ENCODE assay signal across 1 cellular context in genomic region chr1:112954945-112955677, GRCh38.
TF ChIP-seq lines count a peak whose summit lies in the region.

No MANE protein-coding gene starts in this region.

TF ChIP-seq in HepG2, 621 proteins besides CTCF, POLR2A, EP300 and RAD21 (continued from another document):
- TF ChIP-seq ZNF670 (CRISPR knock-in tag; IDR thresholded peaks at IDR 0.05; ENCODE audit: borderline replicate concordance) (no peak), HNRNPLL (IDR thresholded peaks at IDR 0.05; ENCODE audit: low read depth, low read length, poor library complexity, severe bottlenecking) (peak; percentile 24), HNF1A (IDR thresholded peaks at IDR 0.05; ENCODE audit: low read depth) (no peak), HNF1A (CRISPR knock-in tag; IDR thresholded peaks at IDR 0.05; ENCODE audit: borderline replicate concordance) (no peak), ZNF143 (CRISPR knock-in tag; IDR thresholded peaks at IDR 0.05) (peak; percentile 56), POLR2G (IDR thresholded peaks at IDR 0.05; ENCODE audit: low read depth, low read length) (no peak), PLSCR1 (CRISPR knock-in tag; IDR thresholded peaks at IDR 0.05; ENCODE audit: borderline replicate concordance) (no peak), ZNF563 (CRISPR knock-in tag; IDR thresholded peaks at IDR 0.05) (peak; percentile 6; the same call in 1 of the 2 replicates), PHF21A (CRISPR knock-in tag; IDR thresholded peaks at IDR 0.05) (0 out of 2 replicates have a peak, but pooled peaks have one; percentile 57), MTF1 (CRISPR knock-in tag; IDR thresholded peaks at IDR 0.05) (no peak), SOX13 (IDR thresholded peaks at IDR 0.05) (no peak), SOX13 (CRISPR knock-in tag; conservative IDR thresholded peaks at IDR 0.05 in 1 of 2, IDR thresholded peaks at IDR 0.05 in 1 of 2) (0 out of 4 replicates have a peak, but pooled peaks of 1 of the 2 experiments have one; percentile 5), PHF20 (CRISPR knock-in tag; IDR thresholded peaks at IDR 0.05) (peak; percentile 58; the same call in 1 of the 2 replicates), ARNTL (CRISPR knock-in tag; IDR thresholded peaks at IDR 0.05) (peak; percentile 53; the same call in 1 of the 2 replicates), HINFP (CRISPR knock-in tag; IDR thresholded peaks at IDR 0.05; ENCODE audit: low read depth) (peak; percentile 90), ZNF253 (CRISPR knock-in tag; IDR thresholded peaks at IDR 0.05; ENCODE audit: borderline replicate concordance) (0 out of 2 replicates have a peak, but pooled peaks have one; percentile 34), ZNF12 (CRISPR knock-in tag; IDR thresholded peaks at IDR 0.05) (0 out of 2 replicates have a peak, but pooled peaks have one; percentile 15), BRD4 (CRISPR knock-in tag; IDR thresholded peaks at IDR 0.05) (0 out of 2 replicates have a peak, but pooled peaks have one; percentile 27), ZNF225 (CRISPR knock-in tag; IDR thresholded peaks at IDR 0.05) (0 out of 2 replicates have a peak, but pooled peaks have one; percentile 4), POLR2AphosphoS5 (IDR thresholded peaks at IDR 0.05; ENCODE audit: low read depth, low read length) (0 out of 2 replicates have a peak, but pooled peaks have one; percentile 35), ATF2 (CRISPR knock-in tag; IDR thresholded peaks at IDR 0.05) (no peak), ZNF34 (CRISPR knock-in tag; IDR thresholded peaks at IDR 0.05; ENCODE audit: borderline replicate concordance) (0 out of 2 replicates have a peak, but pooled peaks have one; percentile 4), NKX3-1 (CRISPR knock-in tag; IDR thresholded peaks at IDR 0.05) (0 out of 2 replicates have a peak, but pooled peaks have one; percentile 8), PATZ1 (CRISPR knock-in tag; IDR thresholded peaks at IDR 0.05) (0 out of 2 replicates have a peak, but pooled peaks have one; percentile 31), ZNF296 (CRISPR knock-in tag; conservative IDR thresholded peaks at IDR 0.05) (peak; percentile 46; the same call in 1 of the 2 replicates), TGIF2 (CRISPR knock-in tag; IDR thresholded peaks at IDR 0.05) (peak; percentile 70), ZNF839 (CRISPR knock-in tag; IDR thresholded peaks at IDR 0.05; ENCODE audit: borderline replicate concordance) (0 out of 2 replicates have a peak, but pooled peaks have one; percentile 8), HES4 (CRISPR knock-in tag; IDR thresholded peaks at IDR 0.05; ENCODE audit: borderline replicate concordance) (peak; percentile 12; the same call in 1 of the 2 replicates)
TF ChIP-seq in HepG2: peak in this region for 25.
